Comparison of ENCODE assay signal across 31 cellular contexts in genomic region chr15:101327147-101327740, GRCh38.
"Had no signal": no experiment of that assay in that cellular context is flagged by ENCODE, and none has a peak within 500 bp of the region (broad histone marks: within the 10 kb centered on the region; RNA-seq: fewer than 3 reads in every experiment).

No MANE protein-coding gene starts in this region.

- H3K4me3 ChIP-seq: K562 had no signal

- H3K27ac Mint-ChIP-seq: activated B cell treated with CpG ODN at 0.5 μM for 24 hours; activated CD4-positive, alpha-beta memory T cell treated with anti-CD3 and anti-CD28 coated beads for 36 hours; activated naive CD4-positive, alpha-beta T cell treated with anti-CD3 and anti-CD28 coated beads for 36 hours; activated naive CD8-positive, alpha-beta T cell; activated T-helper 17 cell treated with anti-CD3 and anti-CD28 coated beads, Interleukin-2, amount 50 U/mL, for 72 hours; brain; T-cell had no signal

- H3K4me1 Mint-ChIP-seq: activated B cell treated with CpG ODN at 0.5 μM for 24 hours; activated CD4-positive, alpha-beta T cell treated with anti-CD3 and anti-CD28 coated beads, Interleukin-2, amount 10 ng/mL, durations not matched to agents 7 days and 5 days; activated T-helper 17 cell treated with anti-CD3 and anti-CD28 coated beads, Interleukin-2, amount 50 U/mL, for 72 hours had no signal

- H3K27me3 Mint-ChIP-seq: activated CD4-positive, alpha-beta T cell treated with anti-CD3 and anti-CD28 coated beads, Interleukin-2, amount 10 ng/mL, durations not matched to agents 7 days and 5 days had no signal

- FAIRE-seq: astrocyte, K562, TTC549 had no signal

- H3K36me3 Mint-ChIP-seq: activated CD4-positive, alpha-beta memory T cell treated with anti-CD3 and anti-CD28 coated beads for 36 hours; activated naive CD8-positive, alpha-beta T cell; T-cell had no signal

- H3K4me3 Mint-ChIP-seq: activated B cell treated with CpG ODN at 0.5 μM for 24 hours; activated CD4-positive, alpha-beta memory T cell treated with anti-CD3 and anti-CD28 coated beads for 36 hours; activated CD4-positive, alpha-beta T cell treated with anti-CD3 and anti-CD28 coated beads, Interleukin-2, amount 10 ng/mL, durations not matched to agents 7 days and 5 days; activated naive CD4-positive, alpha-beta T cell treated with anti-CD3 and anti-CD28 coated beads for 36 hours; activated naive CD8-positive, alpha-beta T cell; activated T-helper 17 cell treated with anti-CD3 and anti-CD28 coated beads, Interleukin-2, amount 50 U/mL, for 72 hours; brain; T-cell had no signal

- DNase-seq: activated B cell treated with CpG ODN at 0.5 μM for 24 hours; activated CD4-positive, alpha-beta memory T cell treated with anti-CD3 and anti-CD28 coated beads for 36 hours; activated CD4-positive, alpha-beta T cell treated with anti-CD3 and anti-CD28 coated beads for 1 hour; activated CD4-positive, alpha-beta T cell treated with anti-CD3 and anti-CD28 coated beads, Interleukin-2, amount 10 ng/mL, durations not matched to agents 7 days and 5 days; activated CD8-positive, alpha-beta memory T cell treated with anti-CD3 and anti-CD28 coated beads for 24 hours; activated gamma-delta T cell; activated naive CD4-positive, alpha-beta T cell treated with anti-CD3 and anti-CD28 coated beads for 36 hours; activated T-cell treated with anti-CD3 and anti-CD28 coated beads for 4 hours; activated T-cell treated with anti-CD3 and anti-CD28 coated beads, Interleukin-2, amount 50 U/mL, for 48 hours; amygdala; Karpas-422; MM.1S; NCI-H1105; NCI-H1436; NCI-H1694 treated with DMSO at 0.1 percent for 48 hours; NCI-H2029 treated with DMSO at 0.1 percent for 48 hours; NCI-H345; NCI-H510A; NCI-H526 treated with DMSO at 0.1 percent for 48 hours; NCI-H82; Right ventricle myocardium superior; RPMI8226; T-helper 2 cell; T1000 had no signal

- H3K9me3 Mint-ChIP-seq: activated B cell treated with CpG ODN at 0.5 μM for 24 hours; activated CD4-positive, alpha-beta memory T cell treated with anti-CD3 and anti-CD28 coated beads for 36 hours; activated naive CD4-positive, alpha-beta T cell treated with anti-CD3 and anti-CD28 coated beads for 36 hours; activated T-helper 17 cell treated with anti-CD3 and anti-CD28 coated beads, Interleukin-2, amount 50 U/mL, for 72 hours; T-cell had no signal

- ATAC-seq: activated T-helper 17 cell treated with anti-CD3 and anti-CD28 coated beads, Interleukin-2, amount 50 U/mL, for 72 hours; T-cell had no signal
